ENCODE assay signal across 8 cellular contexts in genomic region chr15:75843618-75844610, GRCh38. TPM values are rescaled to one million over a fixed set of nuclear protein-coding genes. Genes with fewer than 3 reads are reported as not detected.
DNase-seq lines count a peak whose midpoint lies in the region; ATAC-seq and TF ChIP-seq lines count a peak whose summit lies in the region.

No MANE protein-coding gene starts in this region.

- peak overlapping the region; percentile 88 for H3K27ac Mint-ChIP-seq in activated T-helper 2 cell treated with anti-CD3 and anti-CD28 coated beads, Interferon-gamma antibody, Interleukin-2, Interleukin-4, amounts not matched to agents 10 μg/mL and 5 μg/mL and 100 μg/mL, durations not matched to agents 14 hours and 24 hours and 36 hours
- H3K27ac Mint-ChIP-seq in naive thymus-derived CD4-positive, alpha-beta T cell: peak overlapping the region; percentile 79 to 97 (median 92)
- peak overlapping the region; percentile 76 to 91 for H3K27ac Mint-ChIP-seq in stimulated activated naive CD8-positive, alpha-beta T cell treated with anti-CD3 and anti-CD28 coated beads, Interleukin-15, amount 100 ng/mL, for 72 hours

- H3K9me3 ChIP-seq in naive thymus-derived CD4-positive, alpha-beta T cell (ENCODE audit: control insufficient read depth in 2 of 3, low read length in 3 of 3): no peaks in the 10 kb centered on the region

- peak overlapping the region; percentile 94 for H3K4me3 Mint-ChIP-seq in activated T-helper 2 cell treated with anti-CD3 and anti-CD28 coated beads, Interferon-gamma antibody, Interleukin-2, Interleukin-4, amounts not matched to agents 10 μg/mL and 5 μg/mL and 100 μg/mL, durations not matched to agents 14 hours and 24 hours and 36 hours (ENCODE audit: low read depth)
- H3K4me3 Mint-ChIP-seq in naive thymus-derived CD4-positive, alpha-beta T cell: peak overlapping the region; percentile 85 to 99 (median 96)
- H3K4me3 Mint-ChIP-seq in stimulated activated naive CD8-positive, alpha-beta T cell treated with anti-CD3 and anti-CD28 coated beads, Interleukin-15, amount 100 ng/mL, for 72 hours: peak overlapping the region; percentile 91 to 92

- peaks cover 40% of the 10 kb centered on the region for H3K36me3 Mint-ChIP-seq in activated T-helper 2 cell treated with anti-CD3 and anti-CD28 coated beads, Interferon-gamma antibody, Interleukin-2, Interleukin-4, amounts not matched to agents 10 μg/mL and 5 μg/mL and 100 μg/mL, durations not matched to agents 14 hours and 24 hours and 36 hours (ENCODE audit: low read depth)
- H3K36me3 Mint-ChIP-seq in naive thymus-derived CD4-positive, alpha-beta T cell: peaks cover 0 to 23% (median 2%) of the 10 kb centered on the region in 5 donors

- POLR2A ChIA-PET in naive thymus-derived CD4-positive, alpha-beta T cell (lab: Charles Lee): interaction anchor here (0.6 to 2.6 kb wide), 10 partner anchors 9 to 1916 kb away, joined by 3 to 22 read pairs (median 5); partner anchors contain the start of genes FBXO22 and MAN2C1

- H3K4me3 ChIP-seq in AG09309 (ENCODE audit: control insufficient read depth, low read depth, low read length): peak overlapping the region; percentile 78
- peak overlapping the region; percentile 81 for H3K4me3 ChIP-seq in fibroblast of mammary gland (ENCODE audit: control insufficient read depth, low read depth, low read length)
- H3K4me3 ChIP-seq in naive thymus-derived CD4-positive, alpha-beta T cell (ENCODE audit: low read length): peak overlapping the region; percentile 68

- H3K27me3 Mint-ChIP-seq in activated T-helper 2 cell treated with anti-CD3 and anti-CD28 coated beads, Interferon-gamma antibody, Interleukin-2, Interleukin-4, amounts not matched to agents 10 μg/mL and 5 μg/mL and 100 μg/mL, durations not matched to agents 14 hours and 24 hours and 36 hours (ENCODE audit: low read depth): peaks cover 10% of the 10 kb centered on the region
- H3K27me3 Mint-ChIP-seq in naive thymus-derived CD4-positive, alpha-beta T cell: peaks cover 0 to 20% (median 0%) of the 10 kb centered on the region in 5 donors
- no peaks in the 10 kb centered on the region for H3K27me3 Mint-ChIP-seq in stimulated activated naive CD8-positive, alpha-beta T cell treated with anti-CD3 and anti-CD28 coated beads, Interleukin-15, amount 100 ng/mL, for 72 hours

- H3K4me1 ChIP-seq in naive thymus-derived CD4-positive, alpha-beta T cell (ENCODE audit: control insufficient read depth in 2 of 2, insufficient read depth in 2 of 2, low read length in 2 of 2): peaks cover 26 to 30% of the 10 kb centered on the region in 2 donors

- ATAC-seq in HG03439 (IDR thresholded peaks at IDR 0.05; ENCODE audit: unreplicated experiment): peak; percentile 48
- peak; percentile 56 for ATAC-seq in naive thymus-derived CD4-positive, alpha-beta T cell
- ATAC-seq in stimulated activated naive CD8-positive, alpha-beta T cell treated with anti-CD3 and anti-CD28 coated beads, Interleukin-15, amount 100 ng/mL, for 72 hours: peak; percentile 67

- intact Hi-C loops in activated T-helper 2 cell treated with anti-CD3 and anti-CD28 coated beads, Interferon-gamma antibody, Interleukin-2, Interleukin-4, amounts not matched to agents 10 μg/mL and 5 μg/mL and 100 μg/mL, durations not matched to agents 14 hours and 24 hours and 36 hours (cut with micrococcal nuclease): loop anchor here (5.0 to 10.0 kb wide), 2 partner anchors 58 to 389 kb away; partner anchors contain the start of genes FBXO22 and SIN3A
- intact Hi-C loops in naive thymus-derived CD4-positive, alpha-beta T cell (cut with micrococcal nuclease): loop anchor here (1.0 to 10.0 kb wide), 11 partner anchors 27 to 1573 kb away; partner anchors contain the start of genes FBXO22 (in 2 of the 2), C15orf39 (in 1 of the 2), SCAPER (in 1 of the 2) and SIN3A (in 1 of the 2)

- TF ChIP-seq POLR2A in GM19099 (IDR thresholded peaks at IDR 0.05; ENCODE audit: extremely low read depth, insufficient read length, low read depth): peak; percentile 49

- H3K27me3 ChIP-seq in naive thymus-derived CD4-positive, alpha-beta T cell (ENCODE audit: control insufficient read depth in 2 of 2, insufficient read depth in 2 of 2, low read length in 2 of 2): no peaks in the 10 kb centered on the region

- peaks cover 0 to 5% (median 0%) of the 10 kb centered on the region in 3 experiments for H3K36me3 ChIP-seq in naive thymus-derived CD4-positive, alpha-beta T cell (ENCODE audit: control insufficient read depth in 2 of 3, insufficient read depth in 3 of 3, low read length in 3 of 3)

- DNase-seq in AG09309 (ENCODE audit: low read depth) (no peak), fibroblast of mammary gland (ENCODE audit: low read depth) (peak; percentile 37)
- DNase-seq in activated T-helper 2 cell treated with anti-CD3 and anti-CD28 coated beads, Interferon-gamma antibody, Interleukin-2, Interleukin-4, amounts not matched to agents 10 μg/mL and 5 μg/mL and 100 μg/mL, durations not matched to agents 14 hours and 24 hours and 36 hours (ENCODE audit: low spot score): peak; percentile 54
- peak; percentile 48 to 70 (median 63) for DNase-seq in naive thymus-derived CD4-positive, alpha-beta T cell
- peak; percentile 47 to 56 for DNase-seq in stimulated activated naive CD8-positive, alpha-beta T cell treated with anti-CD3 and anti-CD28 coated beads, Interleukin-15, amount 100 ng/mL, for 72 hours

- no peaks in the 10 kb centered on the region for H3K9me3 Mint-ChIP-seq in activated T-helper 2 cell treated with anti-CD3 and anti-CD28 coated beads, Interferon-gamma antibody, Interleukin-2, Interleukin-4, amounts not matched to agents 10 μg/mL and 5 μg/mL and 100 μg/mL, durations not matched to agents 14 hours and 24 hours and 36 hours
- H3K9me3 Mint-ChIP-seq in naive thymus-derived CD4-positive, alpha-beta T cell: no peaks in the 10 kb centered on the region
- H3K9me3 Mint-ChIP-seq in stimulated activated naive CD8-positive, alpha-beta T cell treated with anti-CD3 and anti-CD28 coated beads, Interleukin-15, amount 100 ng/mL, for 72 hours: no peaks in the 10 kb centered on the region

- CTCF ChIA-PET in naive thymus-derived CD4-positive, alpha-beta T cell (lab: Charles Lee): interaction anchor here (0.8 kb wide), 1 partner anchor 12 kb away, joined by 7 read pairs; no protein-coding TSS in a partner anchor

- H3K27ac ChIP-seq in naive thymus-derived CD4-positive, alpha-beta T cell (ENCODE audit: low read depth, low read length): peak overlapping the region; percentile 76

- TF ChIP-seq CTCF in AG09309 (IDR thresholded peaks at IDR 0.05; ENCODE audit: control insufficient read depth, insufficient read depth, low read depth, low read length, missing control alignments): no peak
- TF ChIP-seq CTCF in fibroblast of mammary gland (conservative IDR thresholded peaks at IDR 0.05; ENCODE audit: control insufficient read depth, insufficient read depth, low read depth, low read length): no peak

- peaks cover 37% of the 10 kb centered on the region for H3K4me1 Mint-ChIP-seq in activated T-helper 2 cell treated with anti-CD3 and anti-CD28 coated beads, Interferon-gamma antibody, Interleukin-2, Interleukin-4, amounts not matched to agents 10 μg/mL and 5 μg/mL and 100 μg/mL, durations not matched to agents 14 hours and 24 hours and 36 hours (ENCODE audit: low read depth)
- H3K4me1 Mint-ChIP-seq in naive thymus-derived CD4-positive, alpha-beta T cell: peaks cover 39 to 60% (median 52%) of the 10 kb centered on the region in 7 donors
- H3K4me1 Mint-ChIP-seq in stimulated activated naive CD8-positive, alpha-beta T cell treated with anti-CD3 and anti-CD28 coated beads, Interleukin-15, amount 100 ng/mL, for 72 hours: peaks cover 44% of the 10 kb centered on the region

TF ChIP-seq in PFSK-1, 5 proteins besides CTCF, POLR2A, EP300 and RAD21 (continues in another document):
- TF ChIP-seq SIN3A (IDR thresholded peaks at IDR 0.05; ENCODE audit: borderline replicate concordance, insufficient read depth, low read length) (peak; percentile 28; the same call in 1 of the 2 replicates), FOXP2 (optimal IDR thresholded peaks at IDR 0.05; ENCODE audit: borderline replicate concordance, extremely low read depth, extremely low read length, insufficient read depth) (peak; percentile 13), TAF1 (IDR thresholded peaks at IDR 0.05; ENCODE audit: borderline replicate concordance, insufficient read depth, low read length) (no peak)

RNA-seq across cellular contexts. Expression of gene UBE2Q2, which starts 0.7 kb away (rescaled TPM):
- polyA plus RNA-seq in PFSK-1 (2012; ENCODE audit: insufficient read length, low read depth): 13.7 TPM
- 18.9 and 21.1 TPM in 2 replicates for total RNA-seq in activated T-helper 2 cell treated with anti-CD3 and anti-CD28 coated beads, Interferon-gamma antibody, Interleukin-2, Interleukin-4, amounts not matched to agents 10 μg/mL and 5 μg/mL and 100 μg/mL, durations not matched to agents 14 hours and 24 hours and 36 hours
- 10 to 100 TPM; 28.2 to 32.1 (median 28.8) TPM for total RNA-seq in naive thymus-derived CD4-positive, alpha-beta T cell
- 10 to 100 TPM; 27.7 to 30.5 TPM for polyA plus RNA-seq in naive thymus-derived CD4-positive, alpha-beta T cell

RNA-seq across cellular contexts. Expression of gene FBXO22, which starts 59.8 kb away (rescaled TPM):
- polyA plus RNA-seq in PFSK-1 (2012; ENCODE audit: insufficient read length, low read depth): 74.3 TPM
- total RNA-seq in activated T-helper 2 cell treated with anti-CD3 and anti-CD28 coated beads, Interferon-gamma antibody, Interleukin-2, Interleukin-4, amounts not matched to agents 10 μg/mL and 5 μg/mL and 100 μg/mL, durations not matched to agents 14 hours and 24 hours and 36 hours: 47.0 and 48.0 TPM in 2 replicates
- total RNA-seq in naive thymus-derived CD4-positive, alpha-beta T cell: 10 to 100 TPM in 4 of 5 experiments, 1 to 10 TPM in 1; 9.7 to 34.5 (median 25.5) TPM
- polyA plus RNA-seq in naive thymus-derived CD4-positive, alpha-beta T cell: 10 to 100 TPM; 14.7 to 15.3 TPM
